In genomic region chr11:67265633-67266423, GRCh38 we compare ENCODE assay signal across 8 cellular contexts. TPM values are rescaled to one million over a fixed set of nuclear protein-coding genes. Genes with fewer than 3 reads are reported as not detected.
DNase-seq lines count a peak whose midpoint lies in the region; ATAC-seq, FAIRE-seq and TF ChIP-seq lines count a peak whose summit lies in the region.

No MANE protein-coding gene starts in this region.

- no peaks in the 10 kb centered on the region for H3K27me3 ChIP-seq in endothelial cell of umbilical vein (ENCODE audit: control insufficient read depth in 2 of 2, insufficient read depth in 2 of 2, low read length in 2 of 2)

- H4K20me1 ChIP-seq in endothelial cell of umbilical vein (replicated peaks; ENCODE audit: control insufficient read depth, extremely low read depth, insufficient read depth, low read length) = no peaks in the 10 kb centered on the region

- ATAC-seq in HG02642 (IDR thresholded peaks at IDR 0.05; ENCODE audit: poor library complexity, unreplicated experiment) (peak; percentile 44), mucosa of descending colon (peak; percentile 60), HG02840 (IDR thresholded peaks at IDR 0.05; ENCODE audit: low FRiP score, unreplicated experiment) (no peak)

- H3K4me1 ChIP-seq in ES-I3 (ENCODE audit: insufficient read depth, low read length) (peaks cover 10% of the 10 kb centered on the region), endothelial cell of umbilical vein (ENCODE audit: control insufficient read depth, extremely low read depth, insufficient read depth, low read length) (peaks cover 37% of the 10 kb centered on the region), mucosa of descending colon (ENCODE audit: low read depth) (peaks cover 62% of the 10 kb centered on the region)

- H3K79me2 ChIP-seq in endothelial cell of umbilical vein (ENCODE audit: control insufficient read depth, insufficient read depth, low read length) = peaks cover 41% of the 10 kb centered on the region

- H3K9ac ChIP-seq in ES-I3 (ENCODE audit: low read depth, low read length) (peak overlapping the region; percentile 21; the same call in 1 of the 2 replicates), endothelial cell of umbilical vein (replicated peaks; ENCODE audit: extremely low read depth, insufficient read depth, low read length) (no peak overlapping the region)

- no TSS peak for BruUV-seq in endothelial cell of umbilical vein (replicated peaks; lab: Mats Ljungman, UMichigan)

- TF ChIP-seq CTCF in endothelial cell of umbilical vein (IDR thresholded peaks at IDR 0.05; ENCODE audit: extremely low read depth in 1 of 2, insufficient read depth in 1 of 2, low read depth in 1 of 2, low read length in 2 of 2) (peak; percentile 62 to 79), mucosa of descending colon (IDR thresholded peaks at IDR 0.05) (peak; percentile 74)

- H3K9me1 ChIP-seq in endothelial cell of umbilical vein (replicated peaks; ENCODE audit: control insufficient read depth, extremely low read depth, insufficient read depth, low read length) = no peaks in the 10 kb centered on the region

- CTCF ChIA-PET in endothelial cell of umbilical vein (lab: Charles Lee) = interaction anchor here (0.9 to 4.9 kb wide), 11 partner anchors 12 to 185 kb away, joined by 4 to 151 read pairs (median 10); partner anchors contain the start of gene ANKRD13D

- no peak overlapping the region for H3K4me2 ChIP-seq in endothelial cell of umbilical vein (ENCODE audit: insufficient read depth, low read length)

- H3K4me3 ChIP-seq in endothelial cell of umbilical vein (replicated peaks in 1 of 3; ENCODE audit: insufficient read depth in 1 of 3, low read depth in 1 of 3, low read length in 3 of 3) = no peak overlapping the region
- H3K4me3 ChIP-seq in mucosa of descending colon = no peak overlapping the region

- no peaks in the 10 kb centered on the region for H3K9me3 ChIP-seq in ES-I3 (ENCODE audit: control insufficient read depth, insufficient read depth, low read length)
- no peaks in the 10 kb centered on the region for H3K9me3 ChIP-seq in endothelial cell of umbilical vein (replicated peaks; ENCODE audit: control insufficient read depth, insufficient read depth, low read length)
- H3K9me3 ChIP-seq in mucosa of descending colon = no peaks in the 10 kb centered on the region

- dilution Hi-C loops in endothelial cell of umbilical vein (cut with MboI; ENCODE audit: extremely low pct_ligation_motif_present, low sequenced_read_pairs) = no loop called here

- H3K36me3 ChIP-seq in ES-I3 (ENCODE audit: insufficient read depth, low read length) (no peaks in the 10 kb centered on the region), endothelial cell of umbilical vein (ENCODE audit: control insufficient read depth in 2 of 2, extremely low read depth in 1 of 2, insufficient read depth in 2 of 2, low read length in 2 of 2) (peaks cover 0 to 2% of the 10 kb centered on the region in 2 experiments), mucosa of descending colon (ENCODE audit: low read depth) (no peaks in the 10 kb centered on the region)

- POLR2A ChIA-PET in endothelial cell of umbilical vein (lab: Charles Lee) = no interaction called here

- intact Hi-C loops in endothelial cell of umbilical vein (cut with micrococcal nuclease) (loop anchor here (1.0 to 10.0 kb wide), 3 partner anchors 22 to 239 kb away; partner anchors contain the start of genes CDK2AP2 and PITPNM1), mucosa of descending colon (cut with DNase I, micrococcal nuclease) (loop anchor here in 1 of 2 donors (5.0 kb wide), 1 partner anchor 51 kb away; no protein-coding TSS in a partner anchor)

- peak; percentile 31 for FAIRE-seq in endothelial cell of umbilical vein (lab: Jason Lieb, UNC)

- no peak for TF ChIP-seq POLR2A in endothelial cell of umbilical vein (IDR thresholded peaks at IDR 0.05; ENCODE audit: low read depth, low read length)

- H3K27ac ChIP-seq in endothelial cell of umbilical vein (ENCODE audit: insufficient read depth, low read depth, low read length) = no peak overlapping the region

- DNase-seq in NCI-H510A (lab: John Stamatoyannopoulos, UW) (peak; percentile 63), endothelial cell of umbilical vein (ENCODE audit: low read depth, low spot score) (peak; percentile 45), mucosa of descending colon (peak; percentile 84 to 91 (median 86))
- DNase-seq in activated CD8-positive, alpha-beta memory T cell treated with anti-CD3 and anti-CD28 coated beads for 4 hours (ENCODE audit: low read depth in 2 of 2) = peak; percentile 43 to 55
- DNase-seq in stimulated activated naive CD4-positive, alpha-beta T cell (lab: John Stamatoyannopoulos, UW) = peak; percentile 54 to 82 (median 68)

- peak overlapping the region; percentile 29 for H2AFZ ChIP-seq in endothelial cell of umbilical vein (ENCODE audit: low read depth, low read length)

TF ChIP-seq in endothelial cell of umbilical vein, 7 proteins besides CTCF, POLR2A, EP300 and RAD21:
- TF ChIP-seq JUN (IDR thresholded peaks at IDR 0.05; ENCODE audit: borderline replicate concordance, insufficient read depth, insufficient read length, low read depth) (no peak), EZH2 (IDR thresholded peaks at IDR 0.05; ENCODE audit: borderline replicate concordance, low read depth, low read length, severe bottlenecking) (no peak), FOS (IDR thresholded peaks at IDR 0.05; ENCODE audit: borderline replicate concordance, insufficient read depth, low read length) (no peak), GATA2 (IDR thresholded peaks at IDR 0.05; ENCODE audit: insufficient read depth, insufficient read length, low read depth, low read length) (no peak), MAX (IDR thresholded peaks at IDR 0.05; ENCODE audit: insufficient read depth, insufficient read length) (no peak), POLR2AphosphoS5 (IDR thresholded peaks at IDR 0.05; ENCODE audit: insufficient read depth, low read depth, low read length) (no peak), MYC (IDR thresholded peaks at IDR 0.05; ENCODE audit: low read depth, low read length) (no peak)
TF ChIP-seq in endothelial cell of umbilical vein: peak in this region for 0.

RNA-seq across cellular contexts. Expression of gene GRK2, which starts 0.4 kb away (rescaled TPM):
- total RNA-seq in endothelial cell of umbilical vein (62.3 and 66.9 TPM in 2 replicates), mucosa of descending colon (100 to 1,000 TPM in 2 of 3 donors, 10 to 100 TPM in 1; 86.8 to 114 (median 106) TPM)
- polyA plus RNA-seq in endothelial cell of umbilical vein = 57.9 and 73.1 TPM in 2 replicates
- polyA plus RNA-seq in endothelial cell of umbilical vein (2011; cell fraction: cytosol; rRNA removed) = 41.3 and 53.7 TPM in 2 replicates
- 132 and 162 TPM in 2 replicates for polyA plus RNA-seq in endothelial cell of umbilical vein (2011; cell fraction: nucleus; rRNA removed)
- polyA plus RNA-seq in endothelial cell of umbilical vein (2012) = 41.3 and 55.6 TPM in 2 replicates
- polyA minus RNA-seq in endothelial cell of umbilical vein = 30.8 and 39.9 TPM in 2 replicates
- polyA minus RNA-seq in endothelial cell of umbilical vein (2011; cell fraction: cytosol; rRNA and poly(A)+ RNA removed) = 52.9 TPM
- 38.1 and 49.4 TPM in 2 replicates for polyA minus RNA-seq in endothelial cell of umbilical vein (2011; cell fraction: nucleus; rRNA and poly(A)+ RNA removed)

RNA-seq across cellular contexts. Expression of gene ANKRD13D, which starts 23.3 kb away (rescaled TPM):
- total RNA-seq in endothelial cell of umbilical vein = 57.5 and 69.6 TPM in 2 replicates
- 43.5 and 51.2 TPM in 2 replicates for polyA plus RNA-seq in endothelial cell of umbilical vein
- 23.3 and 32.6 TPM in 2 replicates for polyA plus RNA-seq in endothelial cell of umbilical vein (2011; cell fraction: cytosol; rRNA removed)
- 110 TPM in 2 replicates for polyA plus RNA-seq in endothelial cell of umbilical vein (2011; cell fraction: nucleus; rRNA removed)
- polyA plus RNA-seq in endothelial cell of umbilical vein (2012) = 18.1 and 22.7 TPM in 2 replicates
- polyA minus RNA-seq in endothelial cell of umbilical vein = 22.4 and 23.7 TPM in 2 replicates
- polyA minus RNA-seq in endothelial cell of umbilical vein (2011; cell fraction: cytosol; rRNA and poly(A)+ RNA removed) = 12.2 TPM
- 36.1 and 50.4 TPM in 2 replicates for polyA minus RNA-seq in endothelial cell of umbilical vein (2011; cell fraction: nucleus; rRNA and poly(A)+ RNA removed)
- total RNA-seq in mucosa of descending colon = 10 to 100 TPM; 20.0 to 46.3 (median 26.7) TPM

RNA-seq across cellular contexts. Expression of gene SSH3, which starts 37.5 kb away (rescaled TPM):
- 16.5 and 22.5 TPM in 2 replicates for total RNA-seq in endothelial cell of umbilical vein
- polyA plus RNA-seq in endothelial cell of umbilical vein = 14.3 and 16.4 TPM in 2 replicates
- 6.1 and 9.0 TPM in 2 replicates for polyA plus RNA-seq in endothelial cell of umbilical vein (2011; cell fraction: cytosol; rRNA removed)
- polyA plus RNA-seq in endothelial cell of umbilical vein (2011; cell fraction: nucleus; rRNA removed) = 44.3 and 57.9 TPM in 2 replicates
- 15.7 and 20.8 TPM in 2 replicates for polyA plus RNA-seq in endothelial cell of umbilical vein (2012)
- 5.8 and 9.4 TPM in 2 replicates for polyA minus RNA-seq in endothelial cell of umbilical vein
- polyA minus RNA-seq in endothelial cell of umbilical vein (2011; cell fraction: cytosol; rRNA and poly(A)+ RNA removed) = 15.0 TPM
- 5.3 and 12.8 TPM in 2 replicates for polyA minus RNA-seq in endothelial cell of umbilical vein (2011; cell fraction: nucleus; rRNA and poly(A)+ RNA removed)
- total RNA-seq in mucosa of descending colon = 10 to 100 TPM; 55.8 to 87.0 (median 57.6) TPM
